26 cellular contexts compared by ENCODE assay signal in the genomic region with DNA sequence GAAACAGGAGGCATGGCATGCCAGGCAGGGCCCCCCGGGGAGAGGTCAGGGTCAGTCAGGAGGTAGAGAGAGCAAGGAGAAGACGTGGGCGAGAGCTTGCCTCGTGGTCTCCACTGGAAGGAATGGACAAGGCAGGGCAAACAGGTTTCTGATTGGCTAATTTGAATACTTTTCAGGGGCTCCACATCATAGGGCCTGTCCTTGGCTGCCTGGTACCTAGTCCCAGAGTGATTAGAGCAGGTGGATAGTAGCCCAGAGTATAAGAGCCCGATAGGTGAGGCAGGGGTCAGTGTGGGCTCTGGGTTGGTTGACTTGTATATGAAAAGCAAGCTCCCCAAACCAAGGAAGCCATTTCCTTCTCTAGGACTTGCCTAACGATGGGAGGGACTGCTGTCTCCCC.
"Had no signal": no experiment of that assay in that cellular context is flagged by ENCODE, and none has a peak within 500 bp of the region (broad histone marks: within the 10 kb centered on the region; RNA-seq: fewer than 3 reads in every experiment).

No MANE protein-coding gene starts in this region.

- H3K4me3 ChIP-seq: adrenal gland, body of pancreas, gastroesophageal sphincter, ovary, sigmoid colon, tibial nerve had no signal

- H3K4me1 ChIP-seq: adrenal gland, body of pancreas, gastroesophageal sphincter, sigmoid colon, tibial nerve had no signal

- H3K27me3 Mint-ChIP-seq: activated CD4-positive, alpha-beta T cell treated with anti-CD3 and anti-CD28 coated beads for 36 hours; activated CD8-positive, alpha-beta memory T cell treated with anti-CD3 and anti-CD28 coated beads, Interleukin-2, amount 10 ng/mL, durations not matched to agents 7 days and 5 days; activated naive CD8-positive, alpha-beta T cell treated with anti-CD3 and anti-CD28 coated beads for 36 hours; effector memory CD8-positive, alpha-beta T cell; progenitor cell of endocrine pancreas had no signal

- H3K27ac ChIP-seq: adrenal gland, body of pancreas, gastroesophageal sphincter, ovary, sigmoid colon, tibial nerve had no signal

- H3K27me3 ChIP-seq: adrenal gland, body of pancreas, gastroesophageal sphincter, ovary, sigmoid colon, tibial nerve had no signal

- H3K4me1 Mint-ChIP-seq: activated CD4-positive, alpha-beta T cell treated with anti-CD3 and anti-CD28 coated beads for 36 hours; activated CD8-positive, alpha-beta memory T cell treated with anti-CD3 and anti-CD28 coated beads, Interleukin-2, amount 10 ng/mL, durations not matched to agents 7 days and 5 days; activated naive CD8-positive, alpha-beta T cell treated with anti-CD3 and anti-CD28 coated beads for 36 hours; nephron had no signal

- H3K4me3 Mint-ChIP-seq: activated CD4-positive, alpha-beta T cell treated with anti-CD3 and anti-CD28 coated beads for 36 hours; activated CD8-positive, alpha-beta memory T cell treated with anti-CD3 and anti-CD28 coated beads, Interleukin-2, amount 10 ng/mL, durations not matched to agents 7 days and 5 days; activated CD8-positive, alpha-beta T cell treated with anti-CD3 and anti-CD28 coated beads, Interleukin-2, amount 10 ng/mL, durations not matched to agents 7 days and 5 days; activated naive CD8-positive, alpha-beta T cell treated with anti-CD3 and anti-CD28 coated beads for 36 hours; effector memory CD8-positive, alpha-beta T cell; nephron; T-helper 2 cell treated with Interferon-gamma antibody and Interleukin-4, amounts not matched to agents 5 μg/mL and 100 μg/mL, for 36 hours had no signal

- H3K36me3 Mint-ChIP-seq: activated CD8-positive, alpha-beta memory T cell treated with anti-CD3 and anti-CD28 coated beads, Interleukin-2, amount 10 ng/mL, durations not matched to agents 7 days and 5 days; activated naive CD8-positive, alpha-beta T cell treated with anti-CD3 and anti-CD28 coated beads for 36 hours had no signal

- H3K9me3 Mint-ChIP-seq: activated naive CD8-positive, alpha-beta T cell treated with anti-CD3 and anti-CD28 coated beads for 36 hours; activated T-helper 2 cell treated with anti-CD3 and anti-CD28 coated beads, Interferon-gamma antibody, Interleukin-2, Interleukin-4, amounts not matched to agents 10 μg/mL and 5 μg/mL and 100 μg/mL, durations not matched to agents 14 hours and 24 hours and 36 hours; nephron; T-helper 2 cell treated with Interferon-gamma antibody and Interleukin-4, amounts not matched to agents 5 μg/mL and 100 μg/mL, for 36 hours had no signal

- H3K36me3 ChIP-seq: adrenal gland, ovary, tibial nerve had no signal

- H3K9me3 ChIP-seq: adrenal gland, body of pancreas, gastroesophageal sphincter, ovary, sigmoid colon, tibial nerve had no signal

- DNase-seq: activated CD4-positive, alpha-beta T cell treated with anti-CD3 and anti-CD28 coated beads for 36 hours; activated CD4-positive, CD25-positive, alpha-beta regulatory T cell; activated CD8-positive, alpha-beta memory T cell treated with anti-CD3 and anti-CD28 coated beads, Interleukin-2, amount 10 ng/mL, durations not matched to agents 7 days and 5 days; activated CD8-positive, alpha-beta T cell treated with anti-CD3 and anti-CD28 coated beads, Interleukin-2, amount 10 ng/mL, durations not matched to agents 7 days and 5 days; activated naive CD4-positive, alpha-beta T cell; activated naive CD8-positive, alpha-beta T cell treated with anti-CD3 and anti-CD28 coated beads for 36 hours; activated T-cell treated with anti-CD3 and anti-CD28 coated beads, Interleukin-2, amount 50 U/mL, for 48 hours; adrenal gland; aorta; body of pancreas; cortex of kidney; effector memory CD8-positive, alpha-beta T cell; head of caudate nucleus; kidney glomerular epithelial cell; ovary; sigmoid colon; small intestine; stimulated activated naive CD4-positive, alpha-beta T cell; T-helper 1 cell had no signal

- H3K27ac Mint-ChIP-seq: activated CD4-positive, alpha-beta T cell treated with anti-CD3 and anti-CD28 coated beads for 36 hours; activated CD8-positive, alpha-beta memory T cell treated with anti-CD3 and anti-CD28 coated beads, Interleukin-2, amount 10 ng/mL, durations not matched to agents 7 days and 5 days; activated CD8-positive, alpha-beta T cell treated with anti-CD3 and anti-CD28 coated beads, Interleukin-2, amount 10 ng/mL, durations not matched to agents 7 days and 5 days; activated naive CD8-positive, alpha-beta T cell treated with anti-CD3 and anti-CD28 coated beads for 36 hours; activated T-helper 2 cell treated with anti-CD3 and anti-CD28 coated beads, Interferon-gamma antibody, Interleukin-2, Interleukin-4, amounts not matched to agents 10 μg/mL and 5 μg/mL and 100 μg/mL, durations not matched to agents 14 hours and 24 hours and 36 hours; effector memory CD8-positive, alpha-beta T cell; nephron; progenitor cell of endocrine pancreas; T-helper 2 cell treated with Interferon-gamma antibody and Interleukin-4, amounts not matched to agents 5 μg/mL and 100 μg/mL, for 36 hours had no signal

- ATAC-seq: activated CD4-positive, alpha-beta T cell treated with anti-CD3 and anti-CD28 coated beads for 36 hours; activated CD8-positive, alpha-beta memory T cell treated with anti-CD3 and anti-CD28 coated beads, Interleukin-2, amount 10 ng/mL, durations not matched to agents 7 days and 5 days; activated CD8-positive, alpha-beta T cell treated with anti-CD3 and anti-CD28 coated beads, Interleukin-2, amount 10 ng/mL, durations not matched to agents 7 days and 5 days; body of pancreas; effector memory CD8-positive, alpha-beta T cell; gastroesophageal sphincter; left lobe of liver had no signal
